ENCODE assay signal across 8 cellular contexts in the genomic region with DNA sequence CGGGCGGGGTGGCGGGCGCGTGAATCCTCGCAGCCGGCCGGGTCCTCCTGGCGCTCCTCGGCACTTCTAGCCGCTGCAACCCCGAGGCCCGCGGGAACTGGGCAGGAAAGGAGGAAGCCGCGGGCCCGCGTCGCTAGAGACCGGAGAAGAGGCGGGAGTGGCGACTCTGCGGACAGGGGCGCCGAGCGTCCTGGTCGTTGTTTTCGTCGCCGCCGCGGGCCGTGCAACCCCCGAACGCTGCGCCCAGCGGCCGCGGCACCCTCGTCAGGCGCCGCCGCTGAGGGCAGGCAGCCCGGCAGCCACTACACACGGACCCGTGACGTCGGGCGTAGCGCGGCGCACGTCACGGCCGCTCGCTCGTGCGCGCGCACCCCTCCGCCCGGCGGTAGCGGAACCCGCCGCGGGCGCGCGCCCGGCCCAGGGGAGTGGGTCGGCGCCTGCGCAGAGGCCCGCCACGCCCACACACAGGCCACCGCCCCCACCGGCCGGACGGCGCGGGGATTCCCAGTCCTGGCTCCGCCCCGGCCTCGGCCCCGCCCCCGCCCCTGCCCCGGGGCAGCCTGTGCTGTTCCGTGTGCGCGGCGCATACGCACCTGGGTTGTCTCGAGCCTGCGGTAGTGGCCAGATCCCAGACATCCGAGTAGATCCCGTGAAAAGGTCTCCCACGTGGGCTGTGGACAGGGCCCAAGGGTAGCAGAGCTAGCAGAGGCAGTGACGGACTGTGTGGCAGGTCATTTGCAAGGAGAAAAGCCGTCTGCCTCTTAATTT.
DNase-seq lines count a peak whose midpoint lies in the region; ATAC-seq lines count a peak whose summit lies in the region.

MAP3K2 (minus strand) TSS at position 321 of the 768 bp plus-strand sequence. CDS start 44,846 bp downstream, outside the sequence.

- ATAC-seq in GM18909 (IDR thresholded peaks at IDR 0.05; ENCODE audit: poor library complexity, unreplicated experiment), result peak; percentile 81
- peak; percentile 75 for ATAC-seq in HG03159 (IDR thresholded peaks at IDR 0.05; ENCODE audit: unreplicated experiment)

- DNase-seq in AG08395 (ENCODE audit: low spot score) (peak; percentile 100), NCI-H345 (lab: John Stamatoyannopoulos, UW) (peak; percentile 94), iris pigment epithelial cell (ENCODE audit: low read depth) (peak; percentile 90)
- peak; percentile 91 for DNase-seq in activated CD4-positive, CD25-positive, alpha-beta regulatory T cell treated with anti-CD3 and anti-CD28 coated beads, Interleukin-2, amount 50 U/mL, for 16 hours (ENCODE audit: low read depth, low spot score)
- DNase-seq in central memory CD4-positive, alpha-beta T cell, result peak; percentile 92
- DNase-seq in stimulated activated CD4-positive, alpha-beta T cell treated with anti-CD3 and anti-CD28 coated beads, Interleukin-12 subunit alpha, Interleukin-12 subunit beta, amount 100 ng/mL, for 24 hours (ENCODE audit: low read depth in 2 of 2), result peak; percentile 91 to 93

Comparison
In these comparisons a context has a peak if more than half of its experiments do, and no peak if none do; other contexts are left out.
1. Peak in every context shown above with its lines: DNase-seq and ATAC-seq.